ENCODE assay signal across 16 cellular contexts in genomic region chr1:66654643-66655042, GRCh38.
DNase-seq lines count a peak whose midpoint lies in the region; ATAC-seq and TF ChIP-seq lines count a peak whose summit lies in the region.
"Had no signal": no experiment of that assay in that cellular context is flagged by ENCODE, and none has a peak within 500 bp of the region (broad histone marks: within the 10 kb centered on the region; RNA-seq: fewer than 3 reads in every experiment).

No MANE protein-coding gene starts in this region.

- H3K4me3 ChIP-seq in right atrium auricular region (no peak overlapping the region), foreskin fibroblast (ENCODE audit: low read depth in 1 of 2, low read length in 2 of 2) (no peak overlapping the region)
- H3K4me3 ChIP-seq: BLaER1, GM12878 had no signal

- TF ChIP-seq CTCF in right atrium auricular region (IDR thresholded peaks at IDR 0.05) (no peak), foreskin fibroblast (IDR thresholded peaks at IDR 0.05; ENCODE audit: low read depth, low read length) (no peak)

- ATAC-seq in Right ventricle myocardium superior (ENCODE audit: poor library complexity) (peak; percentile 94), left cardiac atrium (peak; percentile 44 to 62), HG03039 (IDR thresholded peaks at IDR 0.05; ENCODE audit: unreplicated experiment) (no peak), GM18511 (IDR thresholded peaks at IDR 0.05; ENCODE audit: unreplicated experiment) (no peak)
- ATAC-seq: GM12878, HepG2 had no signal

- H3K27me3 ChIP-seq in right atrium auricular region: no peaks in the 10 kb centered on the region
- H3K27me3 ChIP-seq: BLaER1 had no signal

- no peaks in the 10 kb centered on the region for H3K4me1 ChIP-seq in right atrium auricular region

- DNase-seq in Right ventricle myocardium superior: peak; percentile 43
- DNase-seq in right atrium auricular region (ENCODE audit: low spot score): no peak
- DNase-seq in left cardiac atrium: no peak
- DNase-seq in myocyte (ENCODE audit: low read depth): peak; percentile 13
- DNase-seq in foreskin fibroblast: no peak
- DNase-seq: 8988T; CD4-positive, alpha-beta memory T cell; DMS153; DMS79; GF-D8; H9 had no signal

- H3K27ac ChIP-seq in right atrium auricular region: no peak overlapping the region
- H3K27ac ChIP-seq: BLaER1 had no signal

- no peaks in the 10 kb centered on the region for H3K9me3 ChIP-seq in right atrium auricular region
- H3K9me3 ChIP-seq: BLaER1 had no signal

- intact Hi-C loops in Right ventricle myocardium superior (cut with DNase I) (no loop called here), left cardiac atrium (cut with DNase I) (no loop called here)

- H3K36me3 ChIP-seq in right atrium auricular region: no peaks in the 10 kb centered on the region
- H3K36me3 ChIP-seq: BLaER1 had no signal

Comparison
In these comparisons a context has a peak if more than half of its experiments do, and no peak if none do; other contexts are left out.
1. DNase-seq: peak in Right ventricle myocardium superior (single experiment) and myocyte (single experiment); none in right atrium auricular region (single experiment), left cardiac atrium (single experiment) and foreskin fibroblast (0 of 2).
2. ATAC-seq: peak in Right ventricle myocardium superior (single experiment) and left cardiac atrium (2 of 2); none in HG03039 (single experiment) and GM18511 (single experiment).